ENCODE assay signal across 6 cellular contexts in genomic region chr16:57485091-57485915, GRCh38. TPM values are rescaled to one million over a fixed set of nuclear protein-coding genes. Genes with fewer than 3 reads are reported as not detected.
A peak's percentile ranks its signal among the peaks of the same experiment; 100 is the strongest.
DNase-seq lines count a peak whose midpoint lies in the region; ATAC-seq and TF ChIP-seq lines count a peak whose summit lies in the region.

No MANE protein-coding gene starts in this region.

- H3K27ac ChIP-seq in right lobe of liver, result peak overlapping the region; percentile 31 to 64 (median 60)

- H3K9me3 ChIP-seq in right lobe of liver, result no peaks in the 10 kb centered on the region

- CTCF ChIA-PET in WTC11 (lab: Charles Lee), result interaction anchor here (0.8 to 3.3 kb wide), 8 partner anchors 13 to 66 kb away, joined by 3 to 48 read pairs (median 4); partner anchors contain the start of genes CCDC102A and POLR2C

- H3K27ac Mint-ChIP-seq in WTC11, result no peak overlapping the region

- H3K27me3 Mint-ChIP-seq in WTC11 (ENCODE audit: low read depth), result peaks cover 21% of the 10 kb centered on the region

- H3K36me3 Mint-ChIP-seq in WTC11, result 0 out of 2 replicates have a peak, but pooled peaks cover 4% of the 10 kb centered on the region

- peak; percentile 57 for DNase-seq in AG20443 (ENCODE audit: low spot score)
- DNase-seq in WTC11 (ENCODE audit: low spot score), result no peak
- peak in 1 of 3 donors; percentile 46 for DNase-seq in right lobe of liver
- DNase-seq in RKO (ENCODE audit: low spot score), result no peak

- H3K9me3 Mint-ChIP-seq in WTC11, result peaks cover 15% of the 10 kb centered on the region

- no peak for TF ChIP-seq POLR2A in right lobe of liver (IDR thresholded peaks at IDR 0.05)

- peak overlapping the region; percentile 76 for H3K4me3 Mint-ChIP-seq in WTC11

- peak overlapping the region; percentile 79 to 95 (median 88) for H3K4me3 ChIP-seq in right lobe of liver

- intact Hi-C loops in right lobe of liver (cut with DNase I), result no loop called here

- POLR2A ChIA-PET in WTC11 (lab: Charles Lee), result interaction anchor here (1.7 kb wide), 1 partner anchor 9 kb away, joined by 7 read pairs; no protein-coding TSS in a partner anchor

- H3K4me1 ChIP-seq in right lobe of liver, result peaks cover 0 to 15% (median 7%) of the 10 kb centered on the region in 4 donors

- no peak for ATAC-seq in WTC11
- ATAC-seq in right lobe of liver, result peak in 1 of 4 donors; percentile 28
- no peak for ATAC-seq in GM19467 (IDR thresholded peaks at IDR 0.05; ENCODE audit: unreplicated experiment)
- no peak for ATAC-seq in GM19463 (IDR thresholded peaks at IDR 0.05; ENCODE audit: unreplicated experiment)

- peaks cover 20% of the 10 kb centered on the region for H3K4me1 Mint-ChIP-seq in WTC11

- 23% methylated on average over 3 of the region's 14 CpGs for WGBS in right lobe of liver (ENCODE audit: insufficient coverage, low coverage, low lambda C conversion rate, missing lambda C conversion rate)

- no peaks in the 10 kb centered on the region for H3K36me3 ChIP-seq in right lobe of liver

- no peaks in the 10 kb centered on the region for H3K27me3 ChIP-seq in right lobe of liver

- TF ChIP-seq CTCF in WTC11 (IDR thresholded peaks at IDR 0.05), result no peak
- TF ChIP-seq CTCF in right lobe of liver (IDR thresholded peaks at IDR 0.05), result no peak

TF ChIP-seq in WTC11, 78 proteins besides CTCF, POLR2A, EP300 and RAD21:
- TF ChIP-seq FOXP1 (CRISPR knock-in tag; IDR thresholded peaks at IDR 0.05; ENCODE audit: borderline replicate concordance) (0 out of 2 replicates have a peak, but pooled peaks have one; percentile 24), TEAD4 (CRISPR knock-in tag; IDR thresholded peaks at IDR 0.05) (no peak)
TF ChIP-seq in WTC11: peak in this region for 1.

RNA-seq across cellular contexts. Expression of gene DOK4, which starts 1.0 kb away (rescaled TPM):
- total RNA-seq in WTC11 (2021) (21.8 to 25.0 TPM (median 21.9 TPM) in 3 replicates), right lobe of liver (10 to 100 TPM; 20.0 to 62.1 (median 36.7) TPM)

RNA-seq across cellular contexts. Expression of gene POLR2C, which starts 22.8 kb away (rescaled TPM):
- total RNA-seq in WTC11 (2021) (67.9 to 75.4 TPM (median 67.9 TPM) in 3 replicates), right lobe of liver (10 to 100 TPM; 27.7 to 70.2 (median 35.4) TPM)

RNA-seq across cellular contexts. Expression of gene COQ9, which starts 38.0 kb away (rescaled TPM):
- total RNA-seq in WTC11 (2021), result 39.2 to 40.2 TPM (median 39.8 TPM) in 3 replicates
- 10 to 100 TPM; 43.2 to 81.4 (median 55.3) TPM for total RNA-seq in right lobe of liver

RNA-seq across cellular contexts. Expression of gene CIAPIN1, which starts 38.1 kb away (rescaled TPM):
- total RNA-seq in WTC11 (2021) (85.9 to 94.7 TPM (median 87.9 TPM) in 3 replicates), right lobe of liver (10 to 100 TPM; 23.3 to 27.4 (median 23.9) TPM)

RNA-seq across cellular contexts. Expression of gene CCDC102A, which starts 51.1 kb away (rescaled TPM):
- total RNA-seq in WTC11 (2021) (5.2 to 7.1 TPM (median 6.8 TPM) in 3 replicates), right lobe of liver (1 to 10 TPM in 5 of 6 experiments, under 1 TPM in 1; 0.97 to 1.9 (median 1.2) TPM)
